ENCODE assay signal across 20 cellular contexts in the genomic region with DNA sequence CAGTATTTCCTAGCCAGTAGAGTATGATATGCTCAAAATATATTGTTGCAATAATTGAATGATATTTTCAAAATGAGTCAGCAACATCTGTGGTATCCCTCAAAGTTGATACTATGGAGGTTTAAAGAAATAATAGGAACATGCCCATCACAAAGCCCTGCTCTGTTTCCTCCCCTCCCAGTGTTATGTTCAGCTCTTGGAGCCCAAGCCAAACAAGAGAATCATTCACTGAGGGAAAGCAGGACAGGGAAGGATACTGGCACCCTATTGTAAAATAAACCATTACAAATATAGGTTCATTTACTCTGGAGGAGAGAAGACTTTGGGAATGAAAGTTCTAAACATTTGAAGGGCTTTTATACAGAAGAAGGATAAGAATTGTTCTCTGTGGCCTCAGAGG. TPM values are rescaled to one million over a fixed set of nuclear protein-coding genes. Genes with fewer than 3 reads are reported as not detected.
"Had no signal": no experiment of that assay in that cellular context is flagged by ENCODE, and none has a peak within 500 bp of the region (broad histone marks: within the 10 kb centered on the region; RNA-seq: fewer than 3 reads in every experiment).

No MANE protein-coding gene starts in this region.

- DNase-seq: KBM-7, MV-4-11, NCI-H1048, NCI-H1105, NCI-H1417, NCI-H1436 treated with DMSO at 0.1 percent for 48 hours, NCI-H1694, NCI-H187 treated with DMSO at 0.1 percent for 48 hours, NCI-H2029 treated with DMSO at 0.1 percent for 48 hours, NCI-H2107, NCI-H2227 treated with DMSO at 0.1 percent for 48 hours, NCI-H524, NCI-H69, NCI-H774, SHP77 had no signal

- ATAC-seq: SK-N-SH treated with all-trans-retinoic acid at 6 μM for 48 hours had no signal

RNA-seq across cellular contexts. Expression of gene SORCS3, which starts 37.6 kb away (rescaled TPM):
- total RNA-seq: HT-29, LHCN-M2, MCF 10A, NCI-H460 had no signal
